Comparison of ENCODE assay signal across 17 cellular contexts in genomic region chr1:204713541-204713940, GRCh38. TPM values are rescaled to one million over a fixed set of nuclear protein-coding genes. Genes with fewer than 3 reads are reported as not detected.
"Had no signal": no experiment of that assay in that cellular context is flagged by ENCODE, and none has a peak within 500 bp of the region (broad histone marks: within the 10 kb centered on the region; RNA-seq: fewer than 3 reads in every experiment).

No MANE protein-coding gene starts in this region.

- H3K9me3 Mint-ChIP-seq: activated CD4-positive, alpha-beta memory T cell treated with anti-CD3 and anti-CD28 coated beads for 36 hours; nephron progenitor cell; T-helper 2 cell treated with Interferon-gamma antibody and Interleukin-4, amounts not matched to agents 5 μg/mL and 100 μg/mL, for 36 hours; type B pancreatic cell had no signal

- H3K9me3 ChIP-seq: heart left ventricle, left lung, ovary, sigmoid colon had no signal

- H3K27ac ChIP-seq: foreskin keratinocyte, heart left ventricle, left lung, ovary, sigmoid colon had no signal

- H3K36me3 Mint-ChIP-seq: activated CD4-positive, alpha-beta memory T cell treated with anti-CD3 and anti-CD28 coated beads for 36 hours; activated naive CD8-positive, alpha-beta T cell; type B pancreatic cell had no signal

- H3K36me3 ChIP-seq: heart left ventricle, left lung, ovary, sigmoid colon had no signal

- DNase-seq: activated CD4-positive, alpha-beta memory T cell treated with anti-CD3 and anti-CD28 coated beads for 36 hours; activated CD4-positive, CD25-positive, alpha-beta regulatory T cell treated with anti-CD3 and anti-CD28 coated beads, Interleukin-2, amount 50 U/mL, for 72 hours; activated gamma-delta T cell; activated T-cell treated with anti-CD3 and anti-CD28 coated beads, Interleukin-2, amount 50 U/mL, for 48 hours; anterior cingulate cortex; foreskin keratinocyte; heart left ventricle; left lung; nephron progenitor cell; ovary; sigmoid colon; stimulated activated CD4-positive, alpha-beta T cell treated with anti-CD3 and anti-CD28 coated beads, Interleukin-2, amount 100 ng/mL, for 24 hours; stimulated activated naive CD4-positive, alpha-beta T cell treated with Interleukin-2 at 50 U/mL for 16 hours had no signal

- H3K27ac Mint-ChIP-seq: activated CD4-positive, alpha-beta memory T cell treated with anti-CD3 and anti-CD28 coated beads for 36 hours; activated naive CD8-positive, alpha-beta T cell; nephron progenitor cell; T-helper 2 cell treated with Interferon-gamma antibody and Interleukin-4, amounts not matched to agents 5 μg/mL and 100 μg/mL, for 36 hours; type B pancreatic cell had no signal

- H3K4me3 Mint-ChIP-seq: activated CD4-positive, alpha-beta memory T cell treated with anti-CD3 and anti-CD28 coated beads for 36 hours; activated naive CD8-positive, alpha-beta T cell; nephron progenitor cell; T-helper 2 cell treated with Interferon-gamma antibody and Interleukin-4, amounts not matched to agents 5 μg/mL and 100 μg/mL, for 36 hours; type B pancreatic cell had no signal

- H3K4me3 ChIP-seq: heart left ventricle, left lung, ovary, sigmoid colon had no signal

- ATAC-seq: foreskin keratinocyte, heart left ventricle, left lung had no signal

- H3K27me3 ChIP-seq: ovary had no signal

RNA-seq across cellular contexts. Expression of gene LRRN2, which starts 28.0 kb away (rescaled TPM):
- polyA plus RNA-seq: endothelial cell of umbilical vein had no signal
